ENCODE assay signal across 21 cellular contexts in genomic region chr3:128498901-128499530, GRCh38. TPM values are rescaled to one million over a fixed set of nuclear protein-coding genes. Genes with fewer than 3 reads are reported as not detected.
DNase-seq lines count a peak whose midpoint lies in the region; ATAC-seq and TF ChIP-seq lines count a peak whose summit lies in the region.
"Had no signal": no experiment of that assay in that cellular context is flagged by ENCODE, and none has a peak within 500 bp of the region (broad histone marks: within the 10 kb centered on the region; RNA-seq: fewer than 3 reads in every experiment).

No MANE protein-coding gene starts in this region.

- H3K27ac ChIP-seq in H9 (ENCODE audit: insufficient read length, low read depth, low read length) (no peak overlapping the region), neural progenitor cell (no peak overlapping the region)
- H3K27ac ChIP-seq: A549, coronary artery, esophagus muscularis mucosa, heart right ventricle, SK-N-MC had no signal

- WGBS in H9 (ENCODE audit: extremely low coverage, insufficient read length, low lambda C conversion rate), result no CpG with 5 or more reads among the region's 15 CpGs

- no peak overlapping the region for H3K56ac ChIP-seq in H9 (ENCODE audit: insufficient read length, low read depth, low read length)

- no peak overlapping the region for H2BK15ac ChIP-seq in H9 (ENCODE audit: low read depth, low read length)

- H3K4me1 ChIP-seq in H9 (ENCODE audit: insufficient read depth, low read length) (no peaks in the 10 kb centered on the region), neural progenitor cell (peaks cover 8% of the 10 kb centered on the region)
- H3K4me1 ChIP-seq: A549 had no signal

- peaks cover 9% of the 10 kb centered on the region for H3F3A ChIP-seq in neural progenitor cell (ENCODE audit: low read depth)

- H4K8ac ChIP-seq in H9 (replicated peaks; ENCODE audit: insufficient read length, low read depth, low read length), result no peak overlapping the region

- H2BK20ac ChIP-seq in H9 (ENCODE audit: low read depth, low read length, poor library complexity, severe bottlenecking), result no peak overlapping the region

- H3K36me3 Mint-ChIP-seq in T-helper 2 cell treated with Interferon-gamma antibody and Interleukin-4, amounts not matched to agents 5 μg/mL and 100 μg/mL, for 36 hours (ENCODE audit: low read depth), result no peaks in the 10 kb centered on the region
- H3K36me3 Mint-ChIP-seq in H9 (ENCODE audit: insufficient read depth in 1 of 3, low read depth in 3 of 3) (no peaks in the 10 kb centered on the region; a peak in 2 of 7 replicates), chondrocyte (ENCODE audit: low read depth) (peaks cover 2% of the 10 kb centered on the region), neural progenitor cell (no peaks in the 10 kb centered on the region)

- H3T11ph ChIP-seq in H9 (ENCODE audit: low read length), result no peak overlapping the region

- H3K79me2 ChIP-seq in H9 (ENCODE audit: insufficient read depth, low read length) (no peaks in the 10 kb centered on the region), neural progenitor cell (ENCODE audit: low read depth) (no peaks in the 10 kb centered on the region)

- H3K4me2 ChIP-seq in H9 (ENCODE audit: insufficient read depth, insufficient read length, low read length) (no peak overlapping the region), neural progenitor cell (no peak overlapping the region)

- peaks cover 5% of the 10 kb centered on the region for H3K23me2 ChIP-seq in H9 (ENCODE audit: insufficient read length, low read depth, low read length, poor library complexity, severe bottlenecking)

- H4K20me1 ChIP-seq in H9 (ENCODE audit: control insufficient read depth, insufficient read depth, insufficient read length) (no peaks in the 10 kb centered on the region), neural progenitor cell (ENCODE audit: low read depth) (peaks cover 29% of the 10 kb centered on the region)

- H3K79me1 ChIP-seq in H9 (ENCODE audit: insufficient read depth, low read depth, low read length, poor library complexity, severe bottlenecking), result no peaks in the 10 kb centered on the region

- H3K4me3 Mint-ChIP-seq in T-helper 2 cell treated with Interferon-gamma antibody and Interleukin-4, amounts not matched to agents 5 μg/mL and 100 μg/mL, for 36 hours, result peak overlapping the region; percentile 58
- H3K4me3 Mint-ChIP-seq in H9 (0 out of 5 replicates have a peak overlapping the region, but pooled peaks of 1 of the 2 experiments have one; percentile 25), chondrocyte (ENCODE audit: unreplicated experiment) (peak overlapping the region; percentile 50), neural progenitor cell (peak overlapping the region; percentile 71)

- H3K9me3 Mint-ChIP-seq in T-helper 2 cell treated with Interferon-gamma antibody and Interleukin-4, amounts not matched to agents 5 μg/mL and 100 μg/mL, for 36 hours, result no peaks in the 10 kb centered on the region
- peaks cover 3 to 4% of the 10 kb centered on the region in 2 experiments; a peak in 2 of 5 replicates for H3K9me3 Mint-ChIP-seq in H9
- H3K9me3 Mint-ChIP-seq in chondrocyte (ENCODE audit: low read depth), result no peaks in the 10 kb centered on the region
- H3K9me3 Mint-ChIP-seq in neural progenitor cell, result peaks cover 4% of the 10 kb centered on the region

- H3K27ac Mint-ChIP-seq in T-helper 2 cell treated with Interferon-gamma antibody and Interleukin-4, amounts not matched to agents 5 μg/mL and 100 μg/mL, for 36 hours, result no peak overlapping the region
- H3K27ac Mint-ChIP-seq in H9 (no peak overlapping the region), chondrocyte (ENCODE audit: unreplicated experiment) (no peak overlapping the region), neural progenitor cell (no peak overlapping the region)

- H4K5ac ChIP-seq in H9 (ENCODE audit: insufficient read length, low read depth, low read length), result no peak overlapping the region

- peaks cover 57% of the 10 kb centered on the region for H3K27me3 Mint-ChIP-seq in T-helper 2 cell treated with Interferon-gamma antibody and Interleukin-4, amounts not matched to agents 5 μg/mL and 100 μg/mL, for 36 hours (ENCODE audit: low read depth)
- peaks cover 86% of the 10 kb centered on the region for H3K27me3 Mint-ChIP-seq in H9 (ENCODE audit: low read depth)
- peaks cover 48% of the 10 kb centered on the region for H3K27me3 Mint-ChIP-seq in chondrocyte (ENCODE audit: low read depth)
- peaks cover 52% of the 10 kb centered on the region for H3K27me3 Mint-ChIP-seq in neural progenitor cell (ENCODE audit: insufficient read depth, low read depth)

- DNase-seq in T-helper 2 cell treated with Interferon-gamma antibody and Interleukin-4, amounts not matched to agents 5 μg/mL and 100 μg/mL, for 36 hours (ENCODE audit: low spot score), result no peak
- DNase-seq in T-helper 2 cell (no peak), H9 (peak; percentile 11), chondrocyte (ENCODE audit: low spot score) (peak; percentile 62), neural progenitor cell (ENCODE audit: low spot score) (no peak), foreskin fibroblast (no peak), T1000 (lab: John Stamatoyannopoulos, UW) (no peak)
- DNase-seq: activated CD4-positive, CD25-positive, alpha-beta regulatory T cell; activated T-cell treated with anti-CD3 and anti-CD28 coated beads for 4 hours; anterior cingulate cortex; GDM1; heart right ventricle; KG1; kidney glomerular epithelial cell; NCI-H1092 treated with DMSO at 0.1 percent for 48 hours had no signal

- TF ChIP-seq CTCF in H9 (conservative IDR thresholded peaks at IDR 0.05), result no peak
- no peak for TF ChIP-seq CTCF in chondrocyte (IDR thresholded peaks at IDR 0.05)
- TF ChIP-seq CTCF in neural progenitor cell (IDR thresholded peaks at IDR 0.05), result no peak
- no peak for TF ChIP-seq CTCF in foreskin fibroblast (IDR thresholded peaks at IDR 0.05; ENCODE audit: low read depth, low read length)

- H3K14ac ChIP-seq in H9 (ENCODE audit: insufficient read depth, low read length), result no peak overlapping the region

- H3K27me3 ChIP-seq in H9 (ENCODE audit: insufficient read depth, low read length) (peaks cover 36% of the 10 kb centered on the region), neural progenitor cell (peaks cover 90% of the 10 kb centered on the region)

- no peak overlapping the region for H3K4me3 ChIP-seq in neural progenitor cell
- no peak overlapping the region for H3K4me3 ChIP-seq in foreskin fibroblast (ENCODE audit: low read depth in 1 of 2, low read length in 2 of 2)
- H3K4me3 ChIP-seq: A549, coronary artery, SK-N-MC had no signal

- H3K4ac ChIP-seq in H9 (ENCODE audit: low read depth, low read length), result no peak overlapping the region

- H2BK120ac ChIP-seq in H9 (ENCODE audit: low read depth, low read length, poor library complexity, severe bottlenecking), result no peak overlapping the region

- H2BK12ac ChIP-seq in H9 (ENCODE audit: insufficient read length, low read depth, low read length), result no peak overlapping the region

- H3K23ac ChIP-seq in H9 (ENCODE audit: insufficient read length, low read depth, low read length), result no peak overlapping the region

- H4K91ac ChIP-seq in H9 (ENCODE audit: insufficient read length, low read depth, low read length), result no peak overlapping the region

- no peaks in the 10 kb centered on the region for H3K4me1 Mint-ChIP-seq in T-helper 2 cell treated with Interferon-gamma antibody and Interleukin-4, amounts not matched to agents 5 μg/mL and 100 μg/mL, for 36 hours (ENCODE audit: low read depth)
- peaks cover 16 to 34% of the 10 kb centered on the region in 2 experiments; a peak in 3 of 4 replicates for H3K4me1 Mint-ChIP-seq in H9
- peaks cover 14% of the 10 kb centered on the region for H3K4me1 Mint-ChIP-seq in chondrocyte (ENCODE audit: low read depth)
- H3K4me1 Mint-ChIP-seq in neural progenitor cell, result peaks cover 18% of the 10 kb centered on the region

- ATAC-seq in GM21528 (IDR thresholded peaks at IDR 0.05; ENCODE audit: low FRiP score, unreplicated experiment), result no peak
- ATAC-seq: A549, heart right ventricle had no signal

- no peaks in the 10 kb centered on the region for H3K9me3 ChIP-seq in H9 (ENCODE audit: control insufficient read depth, low read depth, low read length)
- no peaks in the 10 kb centered on the region for H3K9me3 ChIP-seq in neural progenitor cell (ENCODE audit: low read depth)
- H3K9me3 ChIP-seq: A549, esophagus muscularis mucosa had no signal

- no peaks in the 10 kb centered on the region for H3K36me3 ChIP-seq in neural progenitor cell
- H3K36me3 ChIP-seq: heart right ventricle had no signal

- no peak overlapping the region for H2AK5ac ChIP-seq in H9 (ENCODE audit: insufficient read length, low read length)

- H2BK5ac ChIP-seq in H9 (ENCODE audit: insufficient read length, low read length), result no peak overlapping the region

- H3K18ac ChIP-seq in H9 (ENCODE audit: insufficient read length, low read depth, low read length), result no peak overlapping the region

- H3K9ac ChIP-seq in H9 (ENCODE audit: extremely low read depth, insufficient read length, low read length), result no peak overlapping the region
- no peak overlapping the region for H3K9ac ChIP-seq in neural progenitor cell

- H2AFZ ChIP-seq in H9 (ENCODE audit: low read length) (no peak overlapping the region), neural progenitor cell (replicated peaks) (no peak overlapping the region)

RNA-seq across cellular contexts. Expression of gene GATA2, which starts 6.0 kb away (rescaled TPM):
- total RNA-seq in H9 (2021) (1.9 and 2.7 TPM in 2 replicates), chondrocyte (0.10 to 0.44 TPM in 2 of 3 replicates, not detected in the other), neural progenitor cell (ENCODE audit: low replicate concordance) (0.09 TPM in 1 of 2 replicates, not detected in the other)

RNA-seq across cellular contexts. Expression of gene DNAJB8, which starts 32.3 kb away (rescaled TPM):
- total RNA-seq in H9 (2021) (not detected in 2 replicates), chondrocyte (not detected in 3 replicates), neural progenitor cell (ENCODE audit: low replicate concordance) (not detected in 2 replicates)
- total RNA-seq: esophagus muscularis mucosa, heart right ventricle, pulmonary artery endothelial cell had no signal

Comparison
In these comparisons a context has a peak if more than half of its experiments do, and no peak if none do; other contexts are left out.
1. DNase-seq: peak in H9 (single experiment) and chondrocyte (single experiment); none in T-helper 2 cell treated with Interferon-gamma antibody and Interleukin-4, amounts not matched to agents 5 μg/mL and 100 μg/mL, for 36 hours (single experiment), T-helper 2 cell (0 of 5), neural progenitor cell (single experiment), foreskin fibroblast (0 of 2) and T1000 (single experiment).